In genomic region chr12:107564946-107565345, GRCh38 we compare ENCODE assay signal across 9 cellular contexts.
A peak's percentile ranks its signal among the peaks of the same experiment; 100 is the strongest.
DNase-seq lines count a peak whose midpoint lies in the region; ATAC-seq and TF ChIP-seq lines count a peak whose summit lies in the region.
"Had no signal": no experiment of that assay in that cellular context is flagged by ENCODE, and none has a peak within 500 bp of the region (broad histone marks: within the 10 kb centered on the region; RNA-seq: fewer than 3 reads in every experiment).

No MANE protein-coding gene starts in this region.

- WGBS in heart right ventricle, 2 donors: 52 to 73% methylated on average over 3 of the region's 3 CpGs
- 55% methylated on average over 3 of the region's 3 CpGs for WGBS in right cardiac atrium

- H3K27me3 ChIP-seq in heart right ventricle: peaks cover 0 to 4% (median 0%) of the 10 kb centered on the region in 7 donors
- no peaks in the 10 kb centered on the region for H3K27me3 ChIP-seq in right cardiac atrium (ENCODE audit: control insufficient read depth, insufficient read depth)
- no peaks in the 10 kb centered on the region for H3K27me3 ChIP-seq in upper lobe of right lung

- no peak overlapping the region for H3K27ac Mint-ChIP-seq in HFFc6

- H3K9me3 ChIP-seq in heart right ventricle (no peaks in the 10 kb centered on the region), right cardiac atrium (ENCODE audit: control insufficient read depth, low read length) (no peaks in the 10 kb centered on the region), upper lobe of right lung (no peaks in the 10 kb centered on the region)

- H3K36me3 ChIP-seq in heart right ventricle (no peaks in the 10 kb centered on the region), upper lobe of right lung (no peaks in the 10 kb centered on the region)

- intact Hi-C loops in heart right ventricle (cut with DNase I) (no loop called here), right cardiac atrium (cut with DNase I) (no loop called here), upper lobe of right lung (cut with DNase I) (no loop called here)

- H3K9me3 Mint-ChIP-seq in HFFc6: peaks cover 8% of the 10 kb centered on the region

- H3K27ac ChIP-seq in heart right ventricle: no peak overlapping the region
- H3K27ac ChIP-seq in right cardiac atrium (ENCODE audit: low read length): no peak overlapping the region
- H3K27ac ChIP-seq in upper lobe of right lung: no peak overlapping the region

- H3K27me3 Mint-ChIP-seq in HFFc6 (ENCODE audit: insufficient read depth): peaks cover 2% of the 10 kb centered on the region; the same call in 1 of the 2 replicates

- TF ChIP-seq CTCF in heart right ventricle (IDR thresholded peaks at IDR 0.05): peak in 5 of 9 donors; percentile 14 to 38 (median 20)
- TF ChIP-seq CTCF in epithelial cell of proximal tubule (conservative IDR thresholded peaks at IDR 0.05; ENCODE audit: low read depth, low read length): peak; percentile 69
- TF ChIP-seq CTCF in upper lobe of right lung (IDR thresholded peaks at IDR 0.05): peak; percentile 25
- TF ChIP-seq CTCF in HFFc6 (IDR thresholded peaks at IDR 0.05): no peak

- H3K4me1 ChIP-seq in heart right ventricle (peaks cover 0 to 6% (median 0%) of the 10 kb centered on the region in 9 donors), right cardiac atrium (ENCODE audit: control insufficient read depth, insufficient read depth, low read length) (no peaks in the 10 kb centered on the region), upper lobe of right lung (no peaks in the 10 kb centered on the region)

- H3K4me3 Mint-ChIP-seq in HFFc6: no peak overlapping the region

- H3K4me3 ChIP-seq in heart right ventricle: no peak overlapping the region
- no peak overlapping the region for H3K4me3 ChIP-seq in right cardiac atrium (ENCODE audit: low read length)
- H3K4me3 ChIP-seq in epithelial cell of proximal tubule (ENCODE audit: low read depth, low read length): no peak overlapping the region
- H3K4me3 ChIP-seq in upper lobe of right lung: no peak overlapping the region

- ATAC-seq in heart right ventricle: no peak
- no peak for ATAC-seq in right cardiac atrium
- ATAC-seq in upper lobe of right lung: peak; percentile 51
- no peak for ATAC-seq in GM19397 (IDR thresholded peaks at IDR 0.05; ENCODE audit: unreplicated experiment)

- no peaks in the 10 kb centered on the region for H3K4me1 Mint-ChIP-seq in HFFc6 (ENCODE audit: low read depth)

- no peaks in the 10 kb centered on the region for H3K36me3 Mint-ChIP-seq in HFFc6 (ENCODE audit: low read depth)

- DNase-seq in heart right ventricle (no peak), right cardiac atrium (no peak), NCI-H748 (lab: John Stamatoyannopoulos, UW; ENCODE audit: unreplicated experiment) (peak; percentile 73), epithelial cell of proximal tubule (ENCODE audit: low read depth) (no peak), upper lobe of right lung (no peak), HFFc6 (no peak), D341Med (ENCODE audit: low spot score) (no peak)
- DNase-seq: activated CD8-positive, alpha-beta memory T cell treated with anti-CD3 and anti-CD28 coated beads, Interleukin-2, amount 50 U/mL, for 4 hours had no signal
